2 cellular contexts compared by ENCODE assay signal in the genomic region with DNA sequence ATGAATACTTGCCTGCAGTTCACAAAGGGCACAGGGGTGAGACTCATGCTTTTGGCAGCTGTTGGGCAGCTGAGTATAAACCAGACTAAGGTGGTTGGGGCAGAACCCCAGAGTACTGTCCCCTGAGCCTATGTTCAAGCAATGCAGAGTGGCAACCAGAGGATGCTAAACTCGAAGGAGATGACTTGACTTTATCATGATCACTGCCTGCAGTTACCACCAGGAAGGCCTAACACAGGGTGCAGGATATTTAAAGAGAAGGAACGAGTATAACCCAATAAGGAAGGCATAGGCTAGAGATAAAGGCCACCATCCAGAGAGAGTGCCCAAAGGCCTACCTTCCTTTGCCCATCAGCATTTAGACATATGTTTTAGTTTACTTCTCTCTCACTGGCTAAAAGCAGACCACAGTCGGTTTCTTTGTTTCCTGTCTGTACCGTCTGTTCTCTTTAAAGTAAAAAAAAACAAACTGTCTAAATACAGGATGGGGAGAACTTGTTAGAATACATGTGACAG.
TF ChIP-seq lines count a peak whose summit lies in the region.

No MANE protein-coding gene starts in this region.

TF ChIP-seq in HepG2, 621 proteins besides CTCF, POLR2A, EP300 and RAD21:
- TF ChIP-seq ZNF256 (CRISPR knock-in tag; conservative IDR thresholded peaks at IDR 0.05) = no peak
- no peak for TF ChIP-seq CEBPG (CRISPR knock-in tag; IDR thresholded peaks at IDR 0.05)
- TF ChIP-seq, protein P1, sequence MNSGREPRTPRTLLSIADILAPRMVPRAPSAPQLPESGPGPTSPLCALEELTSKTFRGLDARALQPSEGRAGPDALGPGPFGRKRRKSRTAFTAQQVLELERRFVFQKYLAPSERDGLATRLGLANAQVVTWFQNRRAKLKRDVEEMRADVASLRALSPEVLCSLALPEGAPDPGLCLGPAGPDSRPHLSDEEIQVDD (CRISPR knock-in tag; IDR thresholded peaks at IDR 0.05; ENCODE audit: borderline replicate concordance) = no peak
- TF ChIP-seq KLF11 (CRISPR knock-in tag; IDR thresholded peaks at IDR 0.05) = no peak
- TF ChIP-seq, protein P2, sequence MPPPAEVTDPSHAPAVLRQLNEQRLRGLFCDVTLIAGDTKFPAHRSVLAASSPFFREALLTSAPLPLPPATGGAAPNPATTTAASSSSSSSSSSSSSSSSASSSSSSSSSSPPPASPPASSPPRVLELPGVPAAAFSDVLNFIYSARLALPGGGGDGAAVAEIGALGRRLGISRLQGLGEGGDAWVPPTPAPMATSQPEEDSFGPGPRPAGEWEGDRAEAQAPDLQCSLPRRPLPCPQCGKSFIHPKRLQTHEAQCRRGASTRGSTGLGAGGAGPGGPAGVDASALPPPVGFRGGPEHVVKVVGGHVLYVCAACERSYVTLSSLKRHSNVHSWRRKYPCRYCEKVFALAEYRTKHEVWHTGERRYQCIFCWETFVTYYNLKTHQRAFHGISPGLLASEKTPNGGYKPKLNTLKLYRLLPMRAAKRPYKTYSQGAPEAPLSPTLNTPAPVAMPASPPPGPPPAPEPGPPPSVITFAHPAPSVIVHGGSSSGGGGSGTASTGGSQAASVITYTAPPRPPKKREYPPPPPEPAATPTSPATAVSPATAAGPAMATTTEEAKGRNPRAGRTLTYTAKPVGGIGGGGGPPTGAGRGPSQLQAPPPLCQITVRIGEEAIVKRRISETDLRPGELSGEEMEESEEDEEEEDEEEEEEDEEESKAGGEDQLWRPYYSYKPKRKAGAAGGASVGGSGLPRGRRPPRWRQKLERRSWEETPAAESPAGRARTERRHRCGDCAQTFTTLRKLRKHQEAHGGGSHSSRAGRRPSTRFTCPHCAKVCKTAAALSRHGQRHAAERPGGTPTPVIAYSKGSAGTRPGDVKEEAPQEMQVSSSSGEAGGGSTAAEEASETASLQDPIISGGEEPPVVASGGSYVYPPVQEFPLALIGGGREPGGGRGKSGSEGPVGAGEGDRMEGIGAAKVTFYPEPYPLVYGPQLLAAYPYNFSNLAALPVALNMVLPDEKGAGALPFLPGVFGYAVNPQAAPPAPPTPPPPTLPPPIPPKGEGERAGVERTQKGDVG (CRISPR knock-in tag; IDR thresholded peaks at IDR 0.05; ENCODE audit: borderline replicate concordance) = no peak
- TF ChIP-seq NFIC (IDR thresholded peaks at IDR 0.05; ENCODE audit: low read length) = no peak
- TF ChIP-seq, protein P3, sequence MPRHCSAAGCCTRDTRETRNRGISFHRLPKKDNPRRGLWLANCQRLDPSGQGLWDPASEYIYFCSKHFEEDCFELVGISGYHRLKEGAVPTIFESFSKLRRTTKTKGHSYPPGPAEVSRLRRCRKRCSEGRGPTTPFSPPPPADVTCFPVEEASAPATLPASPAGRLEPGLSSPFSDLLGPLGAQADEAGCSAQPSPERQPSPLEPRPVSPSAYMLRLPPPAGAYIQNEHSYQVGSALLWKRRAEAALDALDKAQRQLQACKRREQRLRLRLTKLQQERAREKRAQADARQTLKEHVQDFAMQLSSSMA (CRISPR knock-in tag; IDR thresholded peaks at IDR 0.05) = no peak
- TF ChIP-seq, protein P4, sequence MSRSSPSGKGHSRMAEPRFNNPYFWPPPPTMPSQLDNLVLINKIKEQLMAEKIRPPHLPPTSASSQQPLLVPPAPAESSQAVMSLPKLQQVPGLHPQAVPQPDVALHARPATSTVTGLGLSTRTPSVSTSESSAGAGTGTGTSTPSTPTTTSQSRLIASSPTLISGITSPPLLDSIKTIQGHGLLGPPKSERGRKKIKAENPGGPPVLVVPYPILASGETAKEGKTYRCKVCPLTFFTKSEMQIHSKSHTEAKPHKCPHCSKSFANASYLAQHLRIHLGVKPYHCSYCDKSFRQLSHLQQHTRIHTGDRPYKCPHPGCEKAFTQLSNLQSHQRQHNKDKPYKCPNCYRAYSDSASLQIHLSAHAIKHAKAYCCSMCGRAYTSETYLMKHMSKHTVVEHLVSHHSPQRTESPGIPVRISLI (CRISPR knock-in tag; IDR thresholded peaks at IDR 0.05; ENCODE audit: borderline replicate concordance) = no peak
- TF ChIP-seq RNF2 (conservative IDR thresholded peaks at IDR 0.05; ENCODE audit: low read depth) = no peak
- TF ChIP-seq ZFX (CRISPR knock-in tag; IDR thresholded peaks at IDR 0.05; ENCODE audit: low read depth) = no peak
- TF ChIP-seq ZNF136 (CRISPR knock-in tag; IDR thresholded peaks at IDR 0.05; ENCODE audit: low read depth) = no peak
- no peak for TF ChIP-seq ZNF282 (IDR thresholded peaks at IDR 0.05; ENCODE audit: partially characterized antibody)
- no peak for TF ChIP-seq MEIS2 (CRISPR knock-in tag; IDR thresholded peaks at IDR 0.05)
- TF ChIP-seq, protein P5, sequence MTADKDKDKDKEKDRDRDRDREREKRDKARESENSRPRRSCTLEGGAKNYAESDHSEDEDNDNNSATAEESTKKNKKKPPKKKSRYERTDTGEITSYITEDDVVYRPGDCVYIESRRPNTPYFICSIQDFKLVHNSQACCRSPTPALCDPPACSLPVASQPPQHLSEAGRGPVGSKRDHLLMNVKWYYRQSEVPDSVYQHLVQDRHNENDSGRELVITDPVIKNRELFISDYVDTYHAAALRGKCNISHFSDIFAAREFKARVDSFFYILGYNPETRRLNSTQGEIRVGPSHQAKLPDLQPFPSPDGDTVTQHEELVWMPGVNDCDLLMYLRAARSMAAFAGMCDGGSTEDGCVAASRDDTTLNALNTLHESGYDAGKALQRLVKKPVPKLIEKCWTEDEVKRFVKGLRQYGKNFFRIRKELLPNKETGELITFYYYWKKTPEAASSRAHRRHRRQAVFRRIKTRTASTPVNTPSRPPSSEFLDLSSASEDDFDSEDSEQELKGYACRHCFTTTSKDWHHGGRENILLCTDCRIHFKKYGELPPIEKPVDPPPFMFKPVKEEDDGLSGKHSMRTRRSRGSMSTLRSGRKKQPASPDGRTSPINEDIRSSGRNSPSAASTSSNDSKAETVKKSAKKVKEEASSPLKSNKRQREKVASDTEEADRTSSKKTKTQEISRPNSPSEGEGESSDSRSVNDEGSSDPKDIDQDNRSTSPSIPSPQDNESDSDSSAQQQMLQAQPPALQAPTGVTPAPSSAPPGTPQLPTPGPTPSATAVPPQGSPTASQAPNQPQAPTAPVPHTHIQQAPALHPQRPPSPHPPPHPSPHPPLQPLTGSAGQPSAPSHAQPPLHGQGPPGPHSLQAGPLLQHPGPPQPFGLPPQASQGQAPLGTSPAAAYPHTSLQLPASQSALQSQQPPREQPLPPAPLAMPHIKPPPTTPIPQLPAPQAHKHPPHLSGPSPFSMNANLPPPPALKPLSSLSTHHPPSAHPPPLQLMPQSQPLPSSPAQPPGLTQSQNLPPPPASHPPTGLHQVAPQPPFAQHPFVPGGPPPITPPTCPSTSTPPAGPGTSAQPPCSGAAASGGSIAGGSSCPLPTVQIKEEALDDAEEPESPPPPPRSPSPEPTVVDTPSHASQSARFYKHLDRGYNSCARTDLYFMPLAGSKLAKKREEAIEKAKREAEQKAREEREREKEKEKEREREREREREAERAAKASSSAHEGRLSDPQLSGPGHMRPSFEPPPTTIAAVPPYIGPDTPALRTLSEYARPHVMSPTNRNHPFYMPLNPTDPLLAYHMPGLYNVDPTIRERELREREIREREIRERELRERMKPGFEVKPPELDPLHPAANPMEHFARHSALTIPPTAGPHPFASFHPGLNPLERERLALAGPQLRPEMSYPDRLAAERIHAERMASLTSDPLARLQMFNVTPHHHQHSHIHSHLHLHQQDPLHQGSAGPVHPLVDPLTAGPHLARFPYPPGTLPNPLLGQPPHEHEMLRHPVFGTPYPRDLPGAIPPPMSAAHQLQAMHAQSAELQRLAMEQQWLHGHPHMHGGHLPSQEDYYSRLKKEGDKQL (CRISPR knock-in tag; IDR thresholded peaks at IDR 0.05; ENCODE audit: low read depth) = no peak
TF ChIP-seq in HepG2: peak in this region for 0.

TF ChIP-seq in GM12878, 131 proteins besides CTCF, POLR2A, EP300 and RAD21:
- TF ChIP-seq RUNX3 (IDR thresholded peaks at IDR 0.05; ENCODE audit: low read length) = 0 out of 2 replicates have a peak, but pooled peaks have one; percentile 34
- TF ChIP-seq BACH1 (IDR thresholded peaks at IDR 0.05; ENCODE audit: borderline replicate concordance) = no peak
- peak; percentile 45; the same call in 1 of the 2 replicates for TF ChIP-seq ZNF384 (IDR thresholded peaks at IDR 0.05; ENCODE audit: borderline replicate concordance, low read depth, low read length)
